ENCODE assay signal across 23 cellular contexts in genomic region chr4:8726344-8726851, GRCh38.
DNase-seq lines count a peak whose midpoint lies in the region; ATAC-seq, FAIRE-seq and TF ChIP-seq lines count a peak whose summit lies in the region.
"Had no signal": no experiment of that assay in that cellular context is flagged by ENCODE, and none has a peak within 500 bp of the region (broad histone marks: within the 10 kb centered on the region; RNA-seq: fewer than 3 reads in every experiment).

No MANE protein-coding gene starts in this region.

- H3K27me3 Mint-ChIP-seq in activated CD4-positive, alpha-beta T cell treated with anti-CD3 and anti-CD28 coated beads, Interleukin-2, amount 10 ng/mL, durations not matched to agents 7 days and 5 days, result no peaks in the 10 kb centered on the region

- no peak for TF ChIP-seq CTCF in RWPE1 (conservative IDR thresholded peaks at IDR 0.05; ENCODE audit: low read depth)
- TF ChIP-seq CTCF in gastroesophageal sphincter (IDR thresholded peaks at IDR 0.05), result no peak

- POLR2A ChIA-PET in activated CD4-positive, alpha-beta T cell treated with anti-CD3 and anti-CD28 coated beads, Interleukin-2, amount 10 ng/mL, durations not matched to agents 7 days and 5 days (lab: Charles Lee), result interaction anchor here (0.6 kb wide), 1 partner anchor 294 kb away, joined by 4 read pairs; no protein-coding TSS in a partner anchor
- POLR2A ChIA-PET in RWPE1 (lab: Yijun Ruan, JAX; ENCODE audit: low non-redundant PET), result no interaction called here

- no peak overlapping the region for H3K4me3 ChIP-seq in small intestine (ENCODE audit: low read depth in 1 of 2, low read length in 2 of 2)
- no peak overlapping the region for H3K4me3 ChIP-seq in gastroesophageal sphincter
- H3K4me3 ChIP-seq: GM23338, skin epidermis, vagina had no signal

- no peak for TF ChIP-seq EP300 in gastroesophageal sphincter (IDR thresholded peaks at IDR 0.05)

- H3K27ac ChIP-seq in small intestine (ENCODE audit: low read depth in 1 of 2, low read length in 1 of 2), result no peak overlapping the region
- H3K27ac ChIP-seq in RWPE1, result no peak overlapping the region
- H3K27ac ChIP-seq in gastroesophageal sphincter, result no peak overlapping the region
- H3K27ac ChIP-seq: C4-2B, skin epidermis, vagina had no signal

- TF ChIP-seq POLR2A in gastroesophageal sphincter (IDR thresholded peaks at IDR 0.05), result no peak

- no peaks in the 10 kb centered on the region for H3K36me3 Mint-ChIP-seq in activated CD4-positive, alpha-beta T cell treated with anti-CD3 and anti-CD28 coated beads, Interleukin-2, amount 10 ng/mL, durations not matched to agents 7 days and 5 days (ENCODE audit: low read depth)
- H3K36me3 Mint-ChIP-seq: activated naive CD8-positive, alpha-beta T cell had no signal

- FAIRE-seq in small intestine (lab: Jason Lieb, UNC), result no peak
- FAIRE-seq: G401.6, GM19239 had no signal

- CTCF ChIA-PET in activated CD4-positive, alpha-beta T cell treated with anti-CD3 and anti-CD28 coated beads, Interleukin-2, amount 10 ng/mL, durations not matched to agents 7 days and 5 days (lab: Charles Lee), result no interaction called here
- CTCF ChIA-PET in RWPE1 (lab: Yijun Ruan, JAX), result interaction anchor here (0.7 kb wide), 1 partner anchor 30 kb away, joined by 3 read pairs; no protein-coding TSS in a partner anchor

- no peaks in the 10 kb centered on the region for H3K9me3 Mint-ChIP-seq in activated CD4-positive, alpha-beta T cell treated with anti-CD3 and anti-CD28 coated beads, Interleukin-2, amount 10 ng/mL, durations not matched to agents 7 days and 5 days

- H3K9me3 ChIP-seq in small intestine (ENCODE audit: control insufficient read depth, low read depth), result no peaks in the 10 kb centered on the region
- no peaks in the 10 kb centered on the region for H3K9me3 ChIP-seq in gastroesophageal sphincter
- H3K9me3 ChIP-seq: vagina had no signal

- no peak for ATAC-seq in gastroesophageal sphincter
- ATAC-seq: activated CD4-positive, alpha-beta T cell treated with anti-CD3 and anti-CD28 coated beads for 36 hours; naive thymus-derived CD4-positive, alpha-beta T cell; PC-3 had no signal

- no peak overlapping the region for H3K27ac Mint-ChIP-seq in activated CD4-positive, alpha-beta T cell treated with anti-CD3 and anti-CD28 coated beads, Interleukin-2, amount 10 ng/mL, durations not matched to agents 7 days and 5 days
- H3K27ac Mint-ChIP-seq: activated CD4-positive, alpha-beta T cell treated with anti-CD3 and anti-CD28 coated beads for 36 hours; activated naive CD8-positive, alpha-beta T cell; GM23338; naive thymus-derived CD4-positive, alpha-beta T cell had no signal

- H3K4me1 ChIP-seq in small intestine (ENCODE audit: control insufficient read depth in 2 of 2, insufficient read depth in 1 of 2, low read depth in 1 of 2, low read length in 1 of 2) (no peaks in the 10 kb centered on the region), gastroesophageal sphincter (no peaks in the 10 kb centered on the region)
- H3K4me1 ChIP-seq: vagina had no signal

- no peaks in the 10 kb centered on the region for H3K36me3 ChIP-seq in small intestine (ENCODE audit: control insufficient read depth in 2 of 2, insufficient read depth in 2 of 2, low read length in 2 of 2)
- no peaks in the 10 kb centered on the region for H3K36me3 ChIP-seq in gastroesophageal sphincter
- H3K36me3 ChIP-seq: vagina had no signal

- H3K4me3 Mint-ChIP-seq in activated CD4-positive, alpha-beta T cell treated with anti-CD3 and anti-CD28 coated beads, Interleukin-2, amount 10 ng/mL, durations not matched to agents 7 days and 5 days, result no peak overlapping the region
- H3K4me3 Mint-ChIP-seq: activated CD4-positive, alpha-beta T cell treated with anti-CD3 and anti-CD28 coated beads for 36 hours; activated naive CD8-positive, alpha-beta T cell; GM23338; naive thymus-derived CD4-positive, alpha-beta T cell had no signal

- no peaks in the 10 kb centered on the region for H3K27me3 ChIP-seq in small intestine (ENCODE audit: control insufficient read depth in 2 of 2, insufficient read depth in 2 of 2, low read length in 2 of 2)
- H3K27me3 ChIP-seq in gastroesophageal sphincter, result peaks cover 66% of the 10 kb centered on the region
- H3K27me3 ChIP-seq: vagina had no signal

- DNase-seq in activated CD4-positive, alpha-beta T cell treated with anti-CD3 and anti-CD28 coated beads, Interleukin-2, amount 10 ng/mL, durations not matched to agents 7 days and 5 days, result peak; percentile 3
- no peak for DNase-seq in activated CD4-positive, alpha-beta T cell treated with anti-CD3 and anti-CD28 coated beads for 48 hours
- DNase-seq in LHCN-M2 (ENCODE audit: low read depth) (peak; percentile 2), islet precursor cell (peak; percentile 50), small intestine (peak; percentile 14), NCI-H2227 (lab: John Stamatoyannopoulos, UW; ENCODE audit: unreplicated experiment) (no peak), RWPE1 (ENCODE audit: low spot score) (no peak)
- DNase-seq: ACHN; activated CD4-positive, alpha-beta T cell treated with anti-CD3 and anti-CD28 coated beads for 36 hours; NCI-H1417; NCI-H2171; NCI-H82; PC-3; stimulated activated CD4-positive, alpha-beta T cell treated with anti-CD3 and anti-CD28 coated beads, Interleukin-4, amount 100 ng/mL, for 1 hour had no signal

- WGBS in small intestine, 3 donors, result 21 to 48% (median 21%) methylated on average over 9 of the region's 9 CpGs
- no CpG with 5 or more reads among the region's 9 CpGs for WGBS in gastroesophageal sphincter (ENCODE audit: low coverage in 1 of 2), 2 donors

- peaks cover 1% of the 10 kb centered on the region for H3K4me1 Mint-ChIP-seq in activated CD4-positive, alpha-beta T cell treated with anti-CD3 and anti-CD28 coated beads, Interleukin-2, amount 10 ng/mL, durations not matched to agents 7 days and 5 days
- H3K4me1 Mint-ChIP-seq: activated CD4-positive, alpha-beta T cell treated with anti-CD3 and anti-CD28 coated beads for 36 hours had no signal

Comparison
In these comparisons a context has a peak if more than half of its experiments do, and no peak if none do; other contexts are left out.
1. DNase-seq: peak in activated CD4-positive, alpha-beta T cell treated with anti-CD3 and anti-CD28 coated beads, Interleukin-2, amount 10 ng/mL, durations not matched to agents 7 days and 5 days (single experiment), LHCN-M2 (single experiment), islet precursor cell (single experiment) and small intestine (single experiment); none in activated CD4-positive, alpha-beta T cell treated with anti-CD3 and anti-CD28 coated beads for 48 hours (single experiment), NCI-H2227 (single experiment) and RWPE1 (single experiment).